ENCODE assay signal across 31 cellular contexts in the genomic region with DNA sequence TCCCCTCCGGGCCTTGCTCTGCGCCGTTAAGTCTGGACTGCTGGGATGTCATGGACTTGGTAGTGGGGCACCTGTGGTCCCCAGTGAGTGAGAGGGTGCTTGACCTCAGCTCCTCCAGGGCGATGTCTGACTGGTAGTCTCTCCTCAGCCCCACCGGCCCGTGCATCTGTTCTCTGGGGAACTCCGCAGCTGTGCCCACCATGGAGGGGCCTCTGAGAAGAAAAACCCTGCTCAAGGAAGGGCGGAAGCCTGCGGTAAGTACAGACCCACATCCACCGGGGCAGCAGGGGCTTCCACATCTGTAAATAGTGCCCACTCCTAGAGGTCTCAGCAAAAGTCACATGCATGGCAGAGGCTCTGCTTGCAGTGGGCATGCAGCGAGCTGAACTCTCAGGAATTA.
"Had no signal": no experiment of that assay in that cellular context is flagged by ENCODE, and none has a peak within 500 bp of the region (broad histone marks: within the 10 kb centered on the region; RNA-seq: fewer than 3 reads in every experiment).

No MANE protein-coding gene starts in this region.

- H3K4me1 ChIP-seq: adrenal gland, body of pancreas, breast epithelium, Peyer's patch had no signal

- H3K4me3 Mint-ChIP-seq: activated B cell treated with CpG ODN at 0.5 μM for 24 hours; activated CD4-positive, alpha-beta T cell treated with anti-CD3 and anti-CD28 coated beads for 36 hours; activated CD4-positive, alpha-beta T cell treated with anti-CD3 and anti-CD28 coated beads, Interleukin-2, amount 10 ng/mL, durations not matched to agents 7 days and 5 days; activated CD8-positive, alpha-beta T cell treated with anti-CD3 and anti-CD28 coated beads, Interleukin-2, amount 10 ng/mL, durations not matched to agents 7 days and 5 days; activated T-cell treated with anti-CD3 and anti-CD28 coated beads, Interleukin-2, amount 50 U/mL, for 24 hours; T-cell had no signal

- H3K9me3 Mint-ChIP-seq: activated B cell treated with CpG ODN at 0.5 μM for 24 hours; activated CD4-positive, alpha-beta T cell treated with anti-CD3 and anti-CD28 coated beads, Interleukin-2, amount 10 ng/mL, durations not matched to agents 7 days and 5 days; activated naive CD4-positive, alpha-beta T cell treated with anti-CD3 and anti-CD28 coated beads, Interleukin-2, amount 50 U/mL, for 72 hours; activated T-cell treated with anti-CD3 and anti-CD28 coated beads, Interleukin-2, amount 50 U/mL, for 24 hours; T-cell had no signal

- H3K27ac Mint-ChIP-seq: activated B cell treated with CpG ODN at 0.5 μM for 24 hours; activated CD4-positive, alpha-beta T cell treated with anti-CD3 and anti-CD28 coated beads for 36 hours; activated CD4-positive, alpha-beta T cell treated with anti-CD3 and anti-CD28 coated beads, Interleukin-2, amount 10 ng/mL, durations not matched to agents 7 days and 5 days; activated CD8-positive, alpha-beta T cell treated with anti-CD3 and anti-CD28 coated beads, Interleukin-2, amount 10 ng/mL, durations not matched to agents 7 days and 5 days; activated naive CD4-positive, alpha-beta T cell treated with anti-CD3 and anti-CD28 coated beads, Interleukin-2, amount 50 U/mL, for 72 hours; activated T-cell treated with anti-CD3 and anti-CD28 coated beads, Interleukin-2, amount 50 U/mL, for 24 hours; T-cell had no signal

- H3K27ac ChIP-seq: adrenal gland, body of pancreas, breast epithelium, Peyer's patch, VCaP had no signal

- H3K27me3 Mint-ChIP-seq: activated B cell treated with CpG ODN at 0.5 μM for 24 hours; activated CD4-positive, alpha-beta T cell treated with anti-CD3 and anti-CD28 coated beads for 36 hours; activated T-cell treated with anti-CD3 and anti-CD28 coated beads, Interleukin-2, amount 50 U/mL, for 24 hours had no signal

- H3K4me3 ChIP-seq: adrenal gland, body of pancreas, breast epithelium, MG63, Peyer's patch had no signal

- H3K27me3 ChIP-seq: adrenal gland, body of pancreas, breast epithelium, MG63, Peyer's patch had no signal

- H3K9me3 ChIP-seq: adrenal gland, body of pancreas, breast epithelium, MG63, Peyer's patch had no signal

- H3K36me3 Mint-ChIP-seq: activated naive CD4-positive, alpha-beta T cell treated with anti-CD3 and anti-CD28 coated beads, Interleukin-2, amount 50 U/mL, for 72 hours; T-cell had no signal

- DNase-seq: activated B cell treated with CpG ODN at 0.5 μM for 24 hours; activated CD4-positive, alpha-beta T cell treated with anti-CD3 and anti-CD28 coated beads for 36 hours; activated CD4-positive, alpha-beta T cell treated with anti-CD3 and anti-CD28 coated beads, Interleukin-2, amount 10 ng/mL, durations not matched to agents 7 days and 5 days; activated CD4-positive, alpha-beta T cell treated with anti-CD3 and anti-CD28 coated beads, Interleukin-2, amount 50 U/mL, for 48 hours; activated CD8-positive, alpha-beta T cell treated with anti-CD3 and anti-CD28 coated beads, Interleukin-2, amount 10 ng/mL, durations not matched to agents 7 days and 5 days; activated naive CD4-positive, alpha-beta T cell; activated T-cell treated with anti-CD3 and anti-CD28 coated beads, Interleukin-2, amount 50 U/mL, for 24 hours; body of pancreas; Kasumi-1; KG1; MG63; NCI-H1048; NCI-H1105 treated with DMSO at 0.1 percent for 48 hours; NCI-H1436; NCI-H1694; NCI-H1930; NCI-H2081 treated with DMSO at 0.1 percent for 48 hours; NCI-H345; NCI-H524 treated with DMSO at 0.1 percent for 48 hours; NK-92 treated with Interleukin-12 subunit alpha and Interleukin-12 subunit beta, amount 100 ng/mL, for 24 hours; PC-3; RPMI8226; SIG-M5; T-cell; T-helper 2 cell; T-helper 9 cell had no signal

- H3K36me3 ChIP-seq: adrenal gland, breast epithelium, MG63 had no signal
